16 cellular contexts compared by ENCODE assay signal in genomic region chr10:36492590-36493510, GRCh38.
DNase-seq lines count a peak whose midpoint lies in the region; ATAC-seq and TF ChIP-seq lines count a peak whose summit lies in the region.
"Had no signal": no experiment of that assay in that cellular context is flagged by ENCODE, and none has a peak within 500 bp of the region (broad histone marks: within the 10 kb centered on the region; RNA-seq: fewer than 3 reads in every experiment).

No MANE protein-coding gene starts in this region.

- H4K20me1 ChIP-seq in SK-N-SH (ENCODE audit: insufficient read depth) (no peaks in the 10 kb centered on the region), neural progenitor cell (ENCODE audit: low read depth) (no peaks in the 10 kb centered on the region)
- H4K20me1 ChIP-seq: BLaER1 treated with 17β-estradiol and CSF1 and Interleukin-3, amounts not matched to agents 10 nM and 100 nM had no signal

- H3K9me3 ChIP-seq in SK-N-SH = no peaks in the 10 kb centered on the region
- H3K9me3 ChIP-seq in tibial nerve = no peaks in the 10 kb centered on the region
- H3K9me3 ChIP-seq in neural progenitor cell (ENCODE audit: low read depth) = no peaks in the 10 kb centered on the region
- H3K9me3 ChIP-seq: BLaER1 treated with 17β-estradiol and CSF1 and Interleukin-3, amounts not matched to agents 10 nM and 100 nM had no signal

- H3K27ac Mint-ChIP-seq in neural progenitor cell = no peak overlapping the region
- H3K27ac Mint-ChIP-seq: activated CD4-positive, alpha-beta T cell treated with anti-CD3 and anti-CD28 coated beads for 36 hours; activated naive CD8-positive, alpha-beta T cell treated with anti-CD3 and anti-CD28 coated beads, Interleukin-2, amount 10 ng/mL, durations not matched to agents 7 days and 5 days had no signal

- no peaks in the 10 kb centered on the region for H3K9me3 Mint-ChIP-seq in neural progenitor cell
- H3K9me3 Mint-ChIP-seq: activated naive CD8-positive, alpha-beta T cell treated with anti-CD3 and anti-CD28 coated beads, Interleukin-2, amount 10 ng/mL, durations not matched to agents 7 days and 5 days had no signal

- no peak overlapping the region for H2AFZ ChIP-seq in SK-N-SH (ENCODE audit: low read depth)
- no peak overlapping the region for H2AFZ ChIP-seq in neural progenitor cell (replicated peaks)

- H3K27ac ChIP-seq in SK-N-SH (ENCODE audit: low read depth in 2 of 2, low read length in 1 of 2) (peak overlapping the region in 1 of 2 experiments; percentile 92; a peak in 3 of 4 replicates), tibial nerve (peak overlapping the region in 2 of 4 donors; percentile 7 to 18), neural progenitor cell (no peak overlapping the region)
- H3K27ac ChIP-seq: BLaER1 treated with 17β-estradiol and CSF1 and Interleukin-3, amounts not matched to agents 10 nM and 100 nM; RWPE1 had no signal

- TF ChIP-seq CTCF in SK-N-SH (IDR thresholded peaks at IDR 0.05) = peak; percentile 36
- no peak for TF ChIP-seq CTCF in tibial nerve (IDR thresholded peaks at IDR 0.05)
- no peak for TF ChIP-seq CTCF in neural progenitor cell (IDR thresholded peaks at IDR 0.05)

- H3K36me3 ChIP-seq in SK-N-SH (replicated peaks in 1 of 2; ENCODE audit: control insufficient read depth in 1 of 2, insufficient read depth in 2 of 2, low read length in 1 of 2) (no peaks in the 10 kb centered on the region), tibial nerve (no peaks in the 10 kb centered on the region), neural progenitor cell (no peaks in the 10 kb centered on the region)
- H3K36me3 ChIP-seq: BLaER1 treated with 17β-estradiol and CSF1 and Interleukin-3, amounts not matched to agents 10 nM and 100 nM; spleen had no signal

- H3K4me3 Mint-ChIP-seq in neural progenitor cell = no peak overlapping the region
- H3K4me3 Mint-ChIP-seq: activated CD4-positive, alpha-beta T cell treated with anti-CD3 and anti-CD28 coated beads for 36 hours; activated naive CD8-positive, alpha-beta T cell treated with anti-CD3 and anti-CD28 coated beads, Interleukin-2, amount 10 ng/mL, durations not matched to agents 7 days and 5 days had no signal

- H3K79me2 ChIP-seq in SK-N-SH (ENCODE audit: insufficient read depth) = no peaks in the 10 kb centered on the region
- H3K79me2 ChIP-seq in neural progenitor cell (ENCODE audit: low read depth) = no peaks in the 10 kb centered on the region

- H3K9me2 ChIP-seq in SK-N-SH = no peaks in the 10 kb centered on the region

- H3K4me2 ChIP-seq in SK-N-SH (peak overlapping the region; percentile 41; the same call in 1 of the 2 replicates), neural progenitor cell (no peak overlapping the region)
- H3K4me2 ChIP-seq: BLaER1 treated with 17β-estradiol and CSF1 and Interleukin-3, amounts not matched to agents 10 nM and 100 nM had no signal

- DNase-seq in Daoy (ENCODE audit: low read depth) (peak; percentile 58), SK-N-SH (no peak), fibroblast of gingiva (ENCODE audit: low read depth) (peak; percentile 47), pons (ENCODE audit: low spot score) (peak; percentile 26), tibial nerve (ENCODE audit: low spot score in 2 of 2) (no peak), DMS153 (lab: John Stamatoyannopoulos, UW) (no peak), neural progenitor cell (ENCODE audit: low spot score) (no peak)
- DNase-seq: activated CD4-positive, alpha-beta T cell treated with anti-CD3 and anti-CD28 coated beads for 36 hours; activated naive CD8-positive, alpha-beta T cell treated with anti-CD3 and anti-CD28 coated beads, Interleukin-2, amount 10 ng/mL, durations not matched to agents 7 days and 5 days; foreskin melanocyte; NCI-H187 treated with DMSO at 0.1 percent for 48 hours; nucleus accumbens; spleen had no signal

- peaks cover 2% of the 10 kb centered on the region for H3K27me3 Mint-ChIP-seq in neural progenitor cell (ENCODE audit: insufficient read depth, low read depth)
- H3K27me3 Mint-ChIP-seq: activated CD4-positive, alpha-beta T cell treated with anti-CD3 and anti-CD28 coated beads for 36 hours; activated naive CD8-positive, alpha-beta T cell treated with anti-CD3 and anti-CD28 coated beads, Interleukin-2, amount 10 ng/mL, durations not matched to agents 7 days and 5 days had no signal

- H3K4me3 ChIP-seq in SK-N-SH (ENCODE audit: low read depth in 2 of 2, low read length in 1 of 2) (no peak overlapping the region), tibial nerve (no peak overlapping the region), neural progenitor cell (no peak overlapping the region)
- H3K4me3 ChIP-seq: BLaER1 treated with 17β-estradiol and CSF1 and Interleukin-3, amounts not matched to agents 10 nM and 100 nM; spleen had no signal

- no peaks in the 10 kb centered on the region for H3K27me3 ChIP-seq in SK-N-SH (ENCODE audit: insufficient read depth)
- no peaks in the 10 kb centered on the region for H3K27me3 ChIP-seq in tibial nerve
- no peaks in the 10 kb centered on the region for H3K27me3 ChIP-seq in neural progenitor cell
- H3K27me3 ChIP-seq: BLaER1 treated with 17β-estradiol and CSF1 and Interleukin-3, amounts not matched to agents 10 nM and 100 nM; spleen had no signal

- CTCF ChIA-PET in SK-N-SH (lab: Yijun Ruan, JAX) = no interaction called here

- peaks cover 2% of the 10 kb centered on the region for H3K4me1 Mint-ChIP-seq in neural progenitor cell
- H3K4me1 Mint-ChIP-seq: activated CD4-positive, alpha-beta T cell treated with anti-CD3 and anti-CD28 coated beads for 36 hours; activated naive CD8-positive, alpha-beta T cell treated with anti-CD3 and anti-CD28 coated beads, Interleukin-2, amount 10 ng/mL, durations not matched to agents 7 days and 5 days had no signal

- POLR2A ChIA-PET in SK-N-SH (lab: Yijun Ruan, JAX) = no interaction called here

- ATAC-seq in HG02798 (IDR thresholded peaks at IDR 0.05; ENCODE audit: poor library complexity, unreplicated experiment) = no peak
- ATAC-seq: activated CD4-positive, alpha-beta T cell treated with anti-CD3 and anti-CD28 coated beads for 36 hours had no signal

- H3F3A ChIP-seq in SK-N-SH (replicated peaks; ENCODE audit: insufficient read depth) (peaks cover 67% of the 10 kb centered on the region), neural progenitor cell (ENCODE audit: low read depth) (no peaks in the 10 kb centered on the region)

- no peaks in the 10 kb centered on the region for H3K36me3 Mint-ChIP-seq in neural progenitor cell
- H3K36me3 Mint-ChIP-seq: activated naive CD8-positive, alpha-beta T cell treated with anti-CD3 and anti-CD28 coated beads, Interleukin-2, amount 10 ng/mL, durations not matched to agents 7 days and 5 days had no signal

- H3K4me1 ChIP-seq in SK-N-SH (ENCODE audit: control insufficient read depth in 1 of 2, insufficient read depth in 2 of 2, low read depth in 1 of 2, low read length in 1 of 2) (peaks cover 2 to 51% of the 10 kb centered on the region in 2 experiments), tibial nerve (peaks cover 0 to 69% (median 10%) of the 10 kb centered on the region in 4 donors), neural progenitor cell (no peaks in the 10 kb centered on the region)
- H3K4me1 ChIP-seq: BLaER1 treated with 17β-estradiol and CSF1 and Interleukin-3, amounts not matched to agents 10 nM and 100 nM had no signal

- TF ChIP-seq POLR2A in tibial nerve (IDR thresholded peaks at IDR 0.05) = no peak

- 24% methylated on average over 4 of the region's 4 CpGs for WGBS in SK-N-SH (ENCODE audit: low lambda C conversion rate)
- 33 to 38% methylated on average over 4 of the region's 4 CpGs for WGBS in tibial nerve, 2 donors

- TF ChIP-seq EP300 in SK-N-SH (IDR thresholded peaks at IDR 0.05; ENCODE audit: borderline replicate concordance in 1 of 2, low read depth in 1 of 2, low read length in 1 of 2) (no peak), tibial nerve (IDR thresholded peaks at IDR 0.05) (no peak)

- 0 out of 2 replicates have a peak, but pooled peaks have one; percentile 16 for TF ChIP-seq RAD21 in SK-N-SH (IDR thresholded peaks at IDR 0.05; ENCODE audit: low read length)

- H3K9ac ChIP-seq in SK-N-SH (peak overlapping the region; percentile 38; the same call in 1 of the 2 replicates), neural progenitor cell (no peak overlapping the region)
- H3K9ac ChIP-seq: BLaER1 treated with 17β-estradiol and CSF1 and Interleukin-3, amounts not matched to agents 10 nM and 100 nM had no signal

TF ChIP-seq in SK-N-SH, 30 proteins besides CTCF, POLR2A, EP300 and RAD21:
- TF ChIP-seq NFIC (IDR thresholded peaks at IDR 0.05; ENCODE audit: borderline replicate concordance) = peak; percentile 45; the same call in 1 of the 2 replicates
- peak; percentile 39; the same call in 1 of the 2 replicates for TF ChIP-seq FOSL2 (IDR thresholded peaks at IDR 0.05; ENCODE audit: borderline replicate concordance, low read depth)
- 0 out of 2 replicates have a peak, but pooled peaks have one; percentile 29 for TF ChIP-seq JUND (IDR thresholded peaks at IDR 0.05)
- peak; percentile 26; the same call in 1 of the 2 replicates for TF ChIP-seq TCF12 (IDR thresholded peaks at IDR 0.05)
- TF ChIP-seq YY1 (IDR thresholded peaks at IDR 0.05; ENCODE audit: low read depth) = no peak
- no peak for TF ChIP-seq ZBTB33 (IDR thresholded peaks at IDR 0.05; ENCODE audit: borderline replicate concordance, low read depth)

Comparison
In these comparisons a context has a peak if more than half of its experiments do, and no peak if none do; other contexts are left out.
1. DNase-seq: peak in Daoy (single experiment), fibroblast of gingiva (single experiment) and pons (single experiment); none in SK-N-SH (single experiment), tibial nerve (0 of 2), DMS153 (single experiment) and neural progenitor cell (single experiment).